8 cellular contexts compared by ENCODE assay signal in genomic region chr1:11058595-11059165, GRCh38. TPM values are rescaled to one million over a fixed set of nuclear protein-coding genes. Genes with fewer than 3 reads are reported as not detected.
DNase-seq lines count a peak whose midpoint lies in the region; ATAC-seq, FAIRE-seq and TF ChIP-seq lines count a peak whose summit lies in the region.

No MANE protein-coding gene starts in this region.

- H3K4me1 ChIP-seq in ES-I3 (ENCODE audit: insufficient read depth, low read length), result no peaks in the 10 kb centered on the region; the same call in 1 of the 2 replicates
- H3K4me1 ChIP-seq in H1 (replicated peaks in 1 of 4; ENCODE audit: control insufficient read depth in 3 of 4, insufficient read depth in 4 of 4, low read length in 3 of 4), result peaks cover 0 to 12% (median 4%) of the 10 kb centered on the region in 4 experiments; a peak in 5 of 7 replicates
- peaks cover 1 to 11% of the 10 kb centered on the region in 2 experiments for H3K4me1 ChIP-seq in trophoblast cell (ENCODE audit: control insufficient read depth in 1 of 2, insufficient read depth in 2 of 2, low read length in 2 of 2)

- H4K5ac ChIP-seq in H1 (ENCODE audit: insufficient read length, low read depth, low read length), result no peak overlapping the region

- POLR2A ChIA-PET in H1 (lab: Charles Lee; ENCODE audit: partially characterized antibody), result interaction anchor here (0.7 to 1.8 kb wide), 5 partner anchors 14 to 931 kb away, joined by 3 to 10 read pairs (median 4); no protein-coding TSS in a partner anchor

- no peak for TF ChIP-seq EP300 in H1 (IDR thresholded peaks at IDR 0.05; ENCODE audit: borderline replicate concordance in 1 of 2, low read depth in 2 of 2, low read length in 2 of 2)

- peaks cover 3 to 9% of the 10 kb centered on the region in 2 experiments for H4K20me1 ChIP-seq in H1 (replicated peaks in 1 of 2; ENCODE audit: control insufficient read depth in 1 of 2, insufficient read depth in 2 of 2, low read length in 2 of 2)

- 71% methylated on average over 20 of the region's 28 CpGs; no CpG with 5 or more reads in 1 of the 2 experiments for WGBS in H1 (ENCODE audit: extremely low coverage in 1 of 2, insufficient coverage in 1 of 2, insufficient read length in 1 of 2, insufficient replicate concordance in 2 of 2, low coverage in 1 of 2, low lambda C conversion rate in 2 of 2, missing lambda C conversion rate in 1 of 2), 2 experiments
- WGBS in trophoblast cell (ENCODE audit: extremely low coverage, insufficient coverage, insufficient read length), result no CpG with 5 or more reads among the region's 28 CpGs

- TF ChIP-seq POLR2A in H1 (IDR thresholded peaks at IDR 0.05; ENCODE audit: control extremely low read depth in 1 of 2, low read depth in 2 of 2, low read length in 2 of 2), result no peak

- TF ChIP-seq CTCF in H1 (IDR thresholded peaks at IDR 0.05; ENCODE audit: control extremely low read depth in 1 of 3, insufficient read depth in 1 of 3, low read depth in 1 of 3, low read length in 3 of 3), result no peak

- peaks cover 0 to 16% of the 10 kb centered on the region in 2 experiments; a peak in 2 of 4 replicates for H3K79me2 ChIP-seq in H1 (ENCODE audit: control insufficient read depth in 1 of 2, insufficient read depth in 2 of 2, low read length in 2 of 2)
- H3K79me2 ChIP-seq in trophoblast cell (ENCODE audit: control insufficient read depth, insufficient read depth, low read length, poor library complexity), result peaks cover 9% of the 10 kb centered on the region

- peaks cover 9% of the 10 kb centered on the region for H3K79me1 ChIP-seq in H1 (ENCODE audit: low read depth, low read length)
- H3K79me1 ChIP-seq in trophoblast cell (ENCODE audit: low read length), result peaks cover 2% of the 10 kb centered on the region

- H4K91ac ChIP-seq in H1 (replicated peaks; ENCODE audit: insufficient read length, low read length) (no peak overlapping the region), trophoblast cell (ENCODE audit: low read depth, low read length) (no peak overlapping the region)

- FAIRE-seq in H1 (lab: Jason Lieb, UNC), result no peak

- H3K14ac ChIP-seq in H1 (ENCODE audit: insufficient read length), result no peak overlapping the region
- no peak overlapping the region for H3K14ac ChIP-seq in trophoblast cell (ENCODE audit: low read length)

- H2AFZ ChIP-seq in H1 (ENCODE audit: low read length) (no peak overlapping the region), trophoblast cell (ENCODE audit: insufficient read depth, low read length, poor library complexity) (no peak overlapping the region)

- DNase-seq in NCI-H2196 (lab: John Stamatoyannopoulos, UW; ENCODE audit: unreplicated experiment) (peak; percentile 50), H1 (ENCODE audit: low read depth in 1 of 2, low spot score in 2 of 2) (no peak), trophoblast cell (no peak), MV-4-11 (lab: John Stamatoyannopoulos, UW) (no peak), SKM-1 (lab: John Stamatoyannopoulos, UW; ENCODE audit: unreplicated experiment) (no peak)

- H2BK5ac ChIP-seq in H1 (ENCODE audit: low read depth, low read length) (no peak overlapping the region), trophoblast cell (ENCODE audit: low read depth, low read length, poor library complexity) (no peak overlapping the region)

- TF ChIP-seq RAD21 in H1 (IDR thresholded peaks at IDR 0.05 in 1 of 2, conservative IDR thresholded peaks at IDR 0.05 in 1 of 2; ENCODE audit: low read depth in 2 of 2, low read length in 2 of 2), result no peak

- H2AK5ac ChIP-seq in H1 (ENCODE audit: low read depth, low read length), result no peak overlapping the region
- H2AK5ac ChIP-seq in trophoblast cell (ENCODE audit: low read length), result no peak overlapping the region

- H3K27me3 ChIP-seq in H1 (replicated peaks in 1 of 4; ENCODE audit: control insufficient read depth in 3 of 4, extremely low read depth in 1 of 4, insufficient read depth in 3 of 4, low read length in 3 of 4) (no peaks in the 10 kb centered on the region), trophoblast cell (ENCODE audit: insufficient read depth, low read length) (no peaks in the 10 kb centered on the region)

- peak overlapping the region; percentile 87 for H4K8ac ChIP-seq in H1 (ENCODE audit: extremely low read depth, insufficient read depth, low read length)
- no peak overlapping the region for H4K8ac ChIP-seq in trophoblast cell (ENCODE audit: low read depth, low read length)

- H3K9ac ChIP-seq in ES-I3 (ENCODE audit: low read depth, low read length), result peak overlapping the region; percentile 84
- H3K9ac ChIP-seq in H1 (replicated peaks in 1 of 4; ENCODE audit: extremely low read depth in 1 of 4, low read depth in 3 of 4, low read length in 3 of 4), result peak overlapping the region; percentile 65 to 87 (median 72)
- H3K9ac ChIP-seq in trophoblast cell (ENCODE audit: low read length), result peak overlapping the region; percentile 81

- ATAC-seq in esophagus mucosa (no peak), GM21390 (IDR thresholded peaks at IDR 0.05; ENCODE audit: unreplicated experiment) (no peak)

- CTCF ChIA-PET in H1 (lab: Charles Lee; ENCODE audit: partially characterized antibody), result interaction anchor here (1.1 to 14.5 kb wide), 3 partner anchors 9 to 27 kb away, joined by 3 to 168 read pairs (median 6); no protein-coding TSS in a partner anchor

- no peak overlapping the region for H2BK12ac ChIP-seq in H1 (ENCODE audit: low read depth, low read length)
- no peak overlapping the region for H2BK12ac ChIP-seq in trophoblast cell (ENCODE audit: low read length)

- peak overlapping the region; percentile 87 for H3K4ac ChIP-seq in H1 (replicated peaks; ENCODE audit: insufficient read length, low read depth, low read length)
- H3K4ac ChIP-seq in trophoblast cell (ENCODE audit: low read depth, low read length), result no peak overlapping the region

- no peak overlapping the region for H4K12ac ChIP-seq in trophoblast cell (ENCODE audit: low read depth, low read length)

- no peaks in the 10 kb centered on the region for H3K9me3 ChIP-seq in ES-I3 (ENCODE audit: control insufficient read depth, insufficient read depth, low read length)
- H3K9me3 ChIP-seq in H1 (ENCODE audit: insufficient read depth in 2 of 2, low read depth in 1 of 2, low read length in 1 of 2), result no peaks in the 10 kb centered on the region
- H3K9me3 ChIP-seq in trophoblast cell (ENCODE audit: insufficient read depth, low read depth, low read length), result no peaks in the 10 kb centered on the region

- no peak overlapping the region for H3K56ac ChIP-seq in H1 (replicated peaks; ENCODE audit: insufficient read length, low read depth, low read length)

- H3K4me2 ChIP-seq in H1 (ENCODE audit: insufficient read depth in 1 of 2, low read depth in 2 of 2, low read length in 2 of 2) (peak overlapping the region; percentile 82 to 94), trophoblast cell (ENCODE audit: low read length) (peak overlapping the region; percentile 68)

- H2BK120ac ChIP-seq in H1 (replicated peaks; ENCODE audit: low read depth, low read length), result no peak overlapping the region
- H2BK120ac ChIP-seq in trophoblast cell (ENCODE audit: insufficient read depth, low read length, poor library complexity), result no peak overlapping the region

- H2BK20ac ChIP-seq in H1 (ENCODE audit: low read length), result no peak overlapping the region

- H3K36me3 ChIP-seq in ES-I3 (ENCODE audit: insufficient read depth, low read length) (peaks cover 3% of the 10 kb centered on the region; the same call in 1 of the 2 replicates), H1 (ENCODE audit: control insufficient read depth in 2 of 4, insufficient read depth in 4 of 4, low read length in 3 of 4) (peaks cover 7 to 31% (median 14%) of the 10 kb centered on the region in 4 experiments; a peak in 7 of 8 replicates), trophoblast cell (ENCODE audit: control insufficient read depth in 1 of 2, insufficient read depth in 2 of 2, low read length in 2 of 2) (peaks cover 23 to 24% of the 10 kb centered on the region in 2 experiments)

- H3K23me2 ChIP-seq in H1 (ENCODE audit: low read depth, low read length), result peaks cover 14% of the 10 kb centered on the region

- no peak overlapping the region for H3K18ac ChIP-seq in H1 (ENCODE audit: extremely low read depth, low read length)
- H3K18ac ChIP-seq in trophoblast cell (ENCODE audit: low read length), result no peak overlapping the region

- H3K23ac ChIP-seq in H1 (ENCODE audit: insufficient read length) (no peak overlapping the region), trophoblast cell (ENCODE audit: low read length) (no peak overlapping the region)

- H3K4me3 ChIP-seq in H1 (ENCODE audit: extremely low read depth in 1 of 4, insufficient read depth in 2 of 4, low read depth in 3 of 4, low read length in 4 of 4), result peak overlapping the region; percentile 70 to 98 (median 82)
- H3K4me3 ChIP-seq in trophoblast cell (ENCODE audit: low read depth, low read length), result peak overlapping the region; percentile 89

- no peak overlapping the region for H3K27ac ChIP-seq in H1 (ENCODE audit: low read depth, low read length)
- H3K27ac ChIP-seq in trophoblast cell (ENCODE audit: low read depth, low read length), result no peak overlapping the region

- H2BK15ac ChIP-seq in H1 (ENCODE audit: low read length), result no peak overlapping the region

RNA-seq across cellular contexts. Expression of gene SRM, which starts 1.1 kb away (rescaled TPM):
- total RNA-seq in H1 (2021; fragmentation: NEBNext Ultra II Directional; extraction: Animal tissue kit (Norgen Biotek cat#: 25700)), result 206 and 208 TPM in 2 replicates
- polyA plus RNA-seq in H1 (2011; rRNA removed), result 110 and 182 TPM in 2 replicates
- 94.1 TPM for polyA plus RNA-seq in H1 (2011; cell fraction: cytosol; rRNA removed)
- 133 TPM for polyA plus RNA-seq in H1 (2011; cell fraction: nucleus; rRNA removed)
- polyA plus RNA-seq in H1 (2012, experiment 1 of 2), result 123 to 274 TPM (median 235 TPM) in 4 replicates
- 289 TPM for polyA plus RNA-seq in H1 (2012, experiment 2 of 2)
- 291 TPM for polyA plus RNA-seq in H1 (2013, experiment 1 of 2)
- 264 TPM for polyA plus RNA-seq in H1 (2013, experiment 2 of 2)
- polyA minus RNA-seq in H1 (2011; rRNA and poly(A)+ RNA removed), result 78.0 and 108 TPM in 2 replicates
- polyA minus RNA-seq in H1 (2011; cell fraction: cytosol; rRNA and poly(A)+ RNA removed), result 134 TPM
- 86.5 TPM for polyA minus RNA-seq in H1 (2011; cell fraction: nucleus; rRNA and poly(A)+ RNA removed)
- polyA plus RNA-seq in trophoblast cell (2013), result 137 and 143 TPM in 2 replicates
- 54.6 TPM for total RNA-seq in esophagus mucosa

RNA-seq across cellular contexts. Expression of gene MASP2, which starts 11.6 kb away (rescaled TPM):
- 0.90 and 1.2 TPM in 2 replicates for total RNA-seq in H1 (2021; fragmentation: NEBNext Ultra II Directional; extraction: Animal tissue kit (Norgen Biotek cat#: 25700))
- 0.54 and 0.78 TPM in 2 replicates for polyA plus RNA-seq in H1 (2011; rRNA removed)
- 0.43 TPM for polyA plus RNA-seq in H1 (2011; cell fraction: cytosol; rRNA removed)
- 2.1 TPM for polyA plus RNA-seq in H1 (2011; cell fraction: nucleus; rRNA removed)
- polyA plus RNA-seq in H1 (2012, experiment 1 of 2), result 2.7 to 2.9 TPM (median 2.8 TPM) in 4 replicates
- polyA plus RNA-seq in H1 (2012, experiment 2 of 2), result 0.77 TPM
- 0.61 TPM for polyA plus RNA-seq in H1 (2013, experiment 1 of 2)
- polyA plus RNA-seq in H1 (2013, experiment 2 of 2), result 0.72 TPM
- 0.29 and 0.63 TPM in 2 replicates for polyA minus RNA-seq in H1 (2011; rRNA and poly(A)+ RNA removed)
- not detected for polyA minus RNA-seq in H1 (2011; cell fraction: cytosol; rRNA and poly(A)+ RNA removed)
- polyA minus RNA-seq in H1 (2011; cell fraction: nucleus; rRNA and poly(A)+ RNA removed), result 1.2 TPM
- 0.14 and 0.18 TPM in 2 replicates for polyA plus RNA-seq in trophoblast cell (2013)
- total RNA-seq in esophagus mucosa, result not detected

RNA-seq across cellular contexts. Expression of gene EXOSC10, which starts 41.0 kb away (rescaled TPM):
- 77.3 and 86.1 TPM in 2 replicates for total RNA-seq in H1 (2021; fragmentation: NEBNext Ultra II Directional; extraction: Animal tissue kit (Norgen Biotek cat#: 25700))
- 44.1 and 57.9 TPM in 2 replicates for polyA plus RNA-seq in H1 (2011; rRNA removed)
- polyA plus RNA-seq in H1 (2011; cell fraction: cytosol; rRNA removed), result 71.8 TPM
- 104 TPM for polyA plus RNA-seq in H1 (2011; cell fraction: nucleus; rRNA removed)
- 68.8 to 78.7 TPM (median 73.7 TPM) in 4 replicates for polyA plus RNA-seq in H1 (2012, experiment 1 of 2)
- 13.8 TPM for polyA plus RNA-seq in H1 (2012, experiment 2 of 2)
- polyA plus RNA-seq in H1 (2013, experiment 1 of 2), result 55.9 TPM
- 52.2 TPM for polyA plus RNA-seq in H1 (2013, experiment 2 of 2)
- 66.7 and 90.4 TPM in 2 replicates for polyA minus RNA-seq in H1 (2011; rRNA and poly(A)+ RNA removed)
- polyA minus RNA-seq in H1 (2011; cell fraction: cytosol; rRNA and poly(A)+ RNA removed), result 33.6 TPM
- 74.2 TPM for polyA minus RNA-seq in H1 (2011; cell fraction: nucleus; rRNA and poly(A)+ RNA removed)
- polyA plus RNA-seq in trophoblast cell (2013), result 63.5 and 66.1 TPM in 2 replicates
- 35.2 TPM for total RNA-seq in esophagus mucosa

RNA-seq across cellular contexts. Expression of gene TARDBP, which starts 46.2 kb away (rescaled TPM):
- 232 and 240 TPM in 2 replicates for total RNA-seq in H1 (2021; fragmentation: NEBNext Ultra II Directional; extraction: Animal tissue kit (Norgen Biotek cat#: 25700))
- 121 and 144 TPM in 2 replicates for polyA plus RNA-seq in H1 (2011; rRNA removed)
- 216 TPM for polyA plus RNA-seq in H1 (2011; cell fraction: cytosol; rRNA removed)
- polyA plus RNA-seq in H1 (2011; cell fraction: nucleus; rRNA removed), result 92.6 TPM
- polyA plus RNA-seq in H1 (2012, experiment 1 of 2), result 239 to 401 TPM (median 318 TPM) in 4 replicates
- polyA plus RNA-seq in H1 (2012, experiment 2 of 2), result 40.2 TPM
- polyA plus RNA-seq in H1 (2013, experiment 1 of 2), result 183 TPM
- 175 TPM for polyA plus RNA-seq in H1 (2013, experiment 2 of 2)
- 122 and 124 TPM in 2 replicates for polyA minus RNA-seq in H1 (2011; rRNA and poly(A)+ RNA removed)
- polyA minus RNA-seq in H1 (2011; cell fraction: cytosol; rRNA and poly(A)+ RNA removed), result 148 TPM
- polyA minus RNA-seq in H1 (2011; cell fraction: nucleus; rRNA and poly(A)+ RNA removed), result 132 TPM
- 196 and 202 TPM in 2 replicates for polyA plus RNA-seq in trophoblast cell (2013)
- total RNA-seq in esophagus mucosa, result 94.1 TPM
